In genomic region chr5:10353241-10354047, GRCh38 we compare ENCODE assay signal across 1 cellular context.
A peak's percentile ranks its signal among the peaks of the same experiment; 100 is the strongest.
TF ChIP-seq lines count a peak whose summit lies in the region.

Gene MARCHF6, plus strand, starts transcription at chr5:10353695. Its CDS starts 204 bp downstream, at chr5:10353899.

TF ChIP-seq in HEK293, 187 proteins besides CTCF, POLR2A, EP300 and RAD21 (continued from another document):
- TF ChIP-seq ZNF24 (tag by site-specific recombination; IDR thresholded peaks at IDR 0.05) (peak; percentile 84), ZNF621 (tag by site-specific recombination; IDR thresholded peaks at IDR 0.05) (no peak), ZNF629 (tag by site-specific recombination; IDR thresholded peaks at IDR 0.05) (peak; percentile 86), ZNF175 (tag by site-specific recombination; IDR thresholded peaks at IDR 0.05) (no peak), ZFP69B (tag by site-specific recombination; IDR thresholded peaks at IDR 0.05) (peak; percentile 54; the same call in 1 of the 2 replicates), ZNF449 (tag by site-specific recombination; IDR thresholded peaks at IDR 0.05) (no peak), ZNF561 (tag by site-specific recombination; IDR thresholded peaks at IDR 0.05; ENCODE audit: borderline replicate concordance) (peak; percentile 79; the same call in 1 of the 2 replicates), ZNF747 (tag by site-specific recombination; IDR thresholded peaks at IDR 0.05) (no peak), ZNF23 (tag by site-specific recombination; IDR thresholded peaks at IDR 0.05; ENCODE audit: borderline replicate concordance) (no peak), ZBTB44 (tag by site-specific recombination; IDR thresholded peaks at IDR 0.05) (no peak), ZNF132 (tag by site-specific recombination; IDR thresholded peaks at IDR 0.05; ENCODE audit: borderline replicate concordance) (no peak), ZNF335 (tag by site-specific recombination; conservative IDR thresholded peaks at IDR 0.05) (peak; percentile 98), ZNF677 (tag by site-specific recombination; IDR thresholded peaks at IDR 0.05) (no peak), ZFP3 (tag by site-specific recombination; IDR thresholded peaks at IDR 0.05; ENCODE audit: low read depth) (no peak), ZNF658 (tag by site-specific recombination; IDR thresholded peaks at IDR 0.05) (no peak), ZNF280C (tag by site-specific recombination; IDR thresholded peaks at IDR 0.05) (no peak), GLIS1 (tag by site-specific recombination; IDR thresholded peaks at IDR 0.05) (peak; percentile 80), YY1 (tag by site-specific recombination; IDR thresholded peaks at IDR 0.05) (peak; percentile 81), TSHZ1 (tag by site-specific recombination; IDR thresholded peaks at IDR 0.05; ENCODE audit: borderline replicate concordance) (no peak), ZBTB20 (tag by site-specific recombination; IDR thresholded peaks at IDR 0.05) (peak; percentile 100), ZNF350 (tag by site-specific recombination; IDR thresholded peaks at IDR 0.05) (no peak), ZNF571 (tag by site-specific recombination; IDR thresholded peaks at IDR 0.05) (no peak), ZNF544 (tag by site-specific recombination; IDR thresholded peaks at IDR 0.05) (no peak), ZNF426 (tag by site-specific recombination; IDR thresholded peaks at IDR 0.05) (no peak), ZNF670 (tag by site-specific recombination; IDR thresholded peaks at IDR 0.05; ENCODE audit: low read depth) (no peak), ZNF19 (tag by site-specific recombination; IDR thresholded peaks at IDR 0.05; ENCODE audit: low read depth) (no peak), ZNF645 (tag by site-specific recombination; IDR thresholded peaks at IDR 0.05) (0 out of 2 replicates have a peak, but pooled peaks have one; percentile 26), ZNF48 (tag by site-specific recombination; IDR thresholded peaks at IDR 0.05) (no peak), ZNF529 (tag by site-specific recombination; IDR thresholded peaks at IDR 0.05; ENCODE audit: insufficient replicate concordance) (no peak), ZNF530 (tag by site-specific recombination; IDR thresholded peaks at IDR 0.05; ENCODE audit: low read depth) (no peak), HIC1 (tag by site-specific recombination; IDR thresholded peaks at IDR 0.05) (no peak), ZNF776 (tag by site-specific recombination; IDR thresholded peaks at IDR 0.05; ENCODE audit: borderline replicate concordance) (no peak), HOXD13 (CRISPR knock-in tag; IDR thresholded peaks at IDR 0.05; ENCODE audit: borderline replicate concordance) (peak; percentile 4; the same call in 1 of the 2 replicates), ZNF501 (tag by site-specific recombination; IDR thresholded peaks at IDR 0.05) (peak; percentile 99), ZNF248 (tag by site-specific recombination; IDR thresholded peaks at IDR 0.05) (no peak), GLI2 (tag by site-specific recombination; IDR thresholded peaks at IDR 0.05; ENCODE audit: borderline replicate concordance, low read depth) (no peak), ZNF146 (tag by site-specific recombination; IDR thresholded peaks at IDR 0.05) (no peak), KLF17 (tag by site-specific recombination; IDR thresholded peaks at IDR 0.05) (peak; percentile 88), ZNF341 (tag by site-specific recombination; IDR thresholded peaks at IDR 0.05; ENCODE audit: low read depth) (peak; percentile 14; the same call in 1 of the 2 replicates), ZNF704 (tag by site-specific recombination; IDR thresholded peaks at IDR 0.05) (no peak), SALL2 (tag by site-specific recombination; IDR thresholded peaks at IDR 0.05; ENCODE audit: borderline replicate concordance) (no peak), ZNF221 (tag by site-specific recombination; IDR thresholded peaks at IDR 0.05; ENCODE audit: borderline replicate concordance) (no peak)
